In the genomic region with DNA sequence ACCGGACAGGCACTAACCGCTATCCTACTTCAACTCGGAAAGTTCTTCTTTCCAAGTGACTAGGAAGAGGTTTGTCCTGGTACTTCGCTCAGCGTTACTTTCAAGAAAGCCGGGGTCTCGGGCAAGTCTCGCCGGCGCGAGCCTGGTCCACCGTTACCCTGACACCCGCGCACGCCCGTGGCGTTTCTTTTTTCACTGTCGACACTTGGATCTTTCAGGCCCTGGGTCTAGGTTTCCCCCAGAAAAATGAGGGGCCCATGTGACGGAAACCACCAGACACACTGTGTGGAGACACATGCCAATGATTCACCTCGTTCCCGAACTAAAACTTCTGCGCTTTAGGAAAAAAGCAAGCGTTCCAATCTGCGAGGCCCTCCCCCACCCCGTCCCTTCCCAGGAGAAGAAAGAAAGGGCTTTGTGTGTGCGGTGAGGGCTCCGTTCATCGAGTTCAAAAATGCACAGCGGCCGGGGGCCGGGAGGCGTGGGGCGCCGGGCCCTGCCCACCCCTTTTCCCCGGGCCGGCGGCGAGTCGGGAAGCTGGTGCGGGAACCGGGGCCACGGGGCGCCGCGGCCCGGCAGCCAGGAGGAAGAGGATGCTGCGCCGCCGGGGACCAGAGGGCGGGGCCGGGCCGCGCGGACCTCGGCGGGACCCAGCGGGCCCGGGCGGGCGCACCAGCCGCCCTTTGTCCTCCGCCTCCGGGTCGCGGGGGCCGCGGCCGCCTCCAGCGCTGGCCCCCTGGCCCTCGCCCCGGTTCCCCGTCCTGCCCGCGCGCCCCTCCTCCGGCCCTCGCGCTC, we compare ENCODE assay signal across 8 cellular contexts. TPM values are rescaled to one million over a fixed set of nuclear protein-coding genes. Genes with fewer than 3 reads are reported as not detected.
DNase-seq lines count a peak whose midpoint lies in the region; ATAC-seq, FAIRE-seq and TF ChIP-seq lines count a peak whose summit lies in the region.

No MANE protein-coding gene starts in this region.

- H3K4me2 ChIP-seq in mammary epithelial cell (ENCODE audit: insufficient read depth, low read depth, low read length) = peak overlapping the region; percentile 9

- WGBS in HUES64 = under 1% methylated on average over 78 of the region's 78 CpGs
- WGBS in mammary epithelial cell (ENCODE audit: low coverage, missing lambda C conversion rate) = 4% methylated on average over 25 of the region's 78 CpGs
- 3 to 4% (median 4%) methylated on average over 54 to 78 of the region's 78 CpGs for WGBS in small intestine, 3 donors

- in situ Hi-C loops in mammary epithelial cell (cut with MboI; ENCODE audit: low sequenced_read_pairs in 2 of 2) = no loop called here

- no peaks in the 10 kb centered on the region for H3K79me2 ChIP-seq in mammary epithelial cell (ENCODE audit: insufficient read depth, low read length)

- H3K9me3 ChIP-seq in HUES64 (ENCODE audit: insufficient read depth, low read depth, low read length) (no peaks in the 10 kb centered on the region), mammary epithelial cell (replicated peaks; ENCODE audit: insufficient read depth, low read length) (no peaks in the 10 kb centered on the region), small intestine (ENCODE audit: control insufficient read depth, low read depth) (no peaks in the 10 kb centered on the region)

- H3K36me3 ChIP-seq in HUES64 (ENCODE audit: insufficient read depth, low read length) (no peaks in the 10 kb centered on the region), mammary epithelial cell (ENCODE audit: insufficient read depth, low read length) (no peaks in the 10 kb centered on the region), small intestine (ENCODE audit: control insufficient read depth in 2 of 2, insufficient read depth in 2 of 2, low read length in 2 of 2) (no peaks in the 10 kb centered on the region)

- H3K27me3 ChIP-seq in HUES64 (ENCODE audit: insufficient read depth, low read length) (peaks cover 56% of the 10 kb centered on the region), mammary epithelial cell (ENCODE audit: insufficient read depth, low read length) (peaks cover 64% of the 10 kb centered on the region), small intestine (ENCODE audit: control insufficient read depth in 2 of 2, insufficient read depth in 2 of 2, low read length in 2 of 2) (peaks cover 4 to 7% of the 10 kb centered on the region in 2 donors), foreskin keratinocyte (peaks cover 92% of the 10 kb centered on the region)

- CTCF ChIA-PET in mammary epithelial cell (lab: Charles Lee; ENCODE audit: low non-redundant PET) = no interaction called here

- H3K4me3 ChIP-seq in HUES64 (ENCODE audit: low read length) = peak overlapping the region; percentile 94
- no peak overlapping the region for H3K4me3 ChIP-seq in mammary epithelial cell (replicated peaks in 1 of 3; ENCODE audit: insufficient read depth in 1 of 3, low read depth in 2 of 3, low read length in 3 of 3)
- peak overlapping the region; percentile 23 to 40 for H3K4me3 ChIP-seq in small intestine (ENCODE audit: low read depth in 1 of 2, low read length in 2 of 2)

- BruUV-seq in mammary epithelial cell (replicated peaks; lab: Mats Ljungman, UMichigan) = no TSS peak

- no peak for FAIRE-seq in small intestine (lab: Jason Lieb, UNC)

- dilution Hi-C loops in mammary epithelial cell (cut with HindIII; ENCODE audit: low sequenced_read_pairs) = no loop called here

- H2AFZ ChIP-seq in mammary epithelial cell (ENCODE audit: low read depth, low read length) = peak overlapping the region; percentile 33

- DNase-seq in AG20443 (ENCODE audit: low spot score) (peak; percentile 71), mammary epithelial cell (no peak), iris pigment epithelial cell (ENCODE audit: low read depth) (peak; percentile 9), small intestine (no peak), foreskin keratinocyte (no peak)

- intact Hi-C loops in mammary epithelial cell (cut with micrococcal nuclease) = no loop called here

- H4K20me1 ChIP-seq in mammary epithelial cell (ENCODE audit: insufficient read depth, low read length) = no peaks in the 10 kb centered on the region

- ATAC-seq in HG03139 (IDR thresholded peaks at IDR 0.05; ENCODE audit: unreplicated experiment) = no peak
- no peak for ATAC-seq in HG03354 (IDR thresholded peaks at IDR 0.05; ENCODE audit: poor library complexity, severe bottlenecking, unreplicated experiment)
- no peak for ATAC-seq in foreskin keratinocyte

- peak overlapping the region; percentile 84 for H3K9ac ChIP-seq in HUES64 (ENCODE audit: low read depth, low read length)
- H3K9ac ChIP-seq in mammary epithelial cell (ENCODE audit: insufficient read depth, low read length) = no peak overlapping the region

- no peak for TF ChIP-seq CTCF in mammary epithelial cell (conservative IDR thresholded peaks at IDR 0.05 in 1 of 2, IDR thresholded peaks at IDR 0.05 in 1 of 2; ENCODE audit: extremely low read depth in 1 of 2, insufficient read depth in 1 of 2, low read depth in 1 of 2, low read length in 2 of 2)
- no peak for TF ChIP-seq CTCF in foreskin keratinocyte (conservative IDR thresholded peaks at IDR 0.05)

- H3K27ac ChIP-seq in HUES64 (ENCODE audit: low read depth, low read length) (peak overlapping the region; percentile 46), mammary epithelial cell (ENCODE audit: insufficient read depth, low read depth, low read length) (no peak overlapping the region), small intestine (ENCODE audit: low read depth in 1 of 2, low read length in 1 of 2) (peak overlapping the region in 1 of 2 donors; percentile 74), foreskin keratinocyte (no peak overlapping the region)

- H3K4me1 ChIP-seq in HUES64 (ENCODE audit: insufficient read depth, low read length) (peaks cover 23% of the 10 kb centered on the region), mammary epithelial cell (ENCODE audit: insufficient read depth, low read length) (peaks cover 16% of the 10 kb centered on the region), small intestine (ENCODE audit: control insufficient read depth in 2 of 2, insufficient read depth in 1 of 2, low read depth in 1 of 2, low read length in 1 of 2) (peaks cover 0 to 3% of the 10 kb centered on the region in 2 donors), foreskin keratinocyte (no peaks in the 10 kb centered on the region)

RNA-seq across cellular contexts. Expression of a gene that starts 2.6 kb away (rescaled TPM):
- 18.0 TPM for polyA plus RNA-seq in HUES64 (2013, experiment 1 of 2)
- 24.3 TPM for polyA plus RNA-seq in HUES64 (2013, experiment 2 of 2)
- total RNA-seq in mammary epithelial cell (10 to 100 TPM in 1 of 2 donors, not detected in 1; 18.0 TPM), foreskin keratinocyte (0.10 TPM in 1 of 2 replicates, not detected in the other)
- polyA plus RNA-seq in mammary epithelial cell (0.15 TPM), small intestine (1 to 10 TPM in 2 of 3 donors, not detected in 1; 3.5 to 5.5 TPM), foreskin keratinocyte (not detected in 2 replicates)
- not detected for polyA minus RNA-seq in mammary epithelial cell

Comparison
In these comparisons a context has a peak if more than half of its experiments do, and no peak if none do; other contexts are left out.
1. DNase-seq: peak in AG20443 (single experiment) and iris pigment epithelial cell (single experiment); none in mammary epithelial cell (single experiment), small intestine (single experiment) and foreskin keratinocyte (0 of 2).
2. H3K4me3 ChIP-seq: peak in HUES64 (single experiment) and small intestine (2 of 2); none in mammary epithelial cell (0 of 3).